ENCODE assay signal across 15 cellular contexts in the genomic region with DNA sequence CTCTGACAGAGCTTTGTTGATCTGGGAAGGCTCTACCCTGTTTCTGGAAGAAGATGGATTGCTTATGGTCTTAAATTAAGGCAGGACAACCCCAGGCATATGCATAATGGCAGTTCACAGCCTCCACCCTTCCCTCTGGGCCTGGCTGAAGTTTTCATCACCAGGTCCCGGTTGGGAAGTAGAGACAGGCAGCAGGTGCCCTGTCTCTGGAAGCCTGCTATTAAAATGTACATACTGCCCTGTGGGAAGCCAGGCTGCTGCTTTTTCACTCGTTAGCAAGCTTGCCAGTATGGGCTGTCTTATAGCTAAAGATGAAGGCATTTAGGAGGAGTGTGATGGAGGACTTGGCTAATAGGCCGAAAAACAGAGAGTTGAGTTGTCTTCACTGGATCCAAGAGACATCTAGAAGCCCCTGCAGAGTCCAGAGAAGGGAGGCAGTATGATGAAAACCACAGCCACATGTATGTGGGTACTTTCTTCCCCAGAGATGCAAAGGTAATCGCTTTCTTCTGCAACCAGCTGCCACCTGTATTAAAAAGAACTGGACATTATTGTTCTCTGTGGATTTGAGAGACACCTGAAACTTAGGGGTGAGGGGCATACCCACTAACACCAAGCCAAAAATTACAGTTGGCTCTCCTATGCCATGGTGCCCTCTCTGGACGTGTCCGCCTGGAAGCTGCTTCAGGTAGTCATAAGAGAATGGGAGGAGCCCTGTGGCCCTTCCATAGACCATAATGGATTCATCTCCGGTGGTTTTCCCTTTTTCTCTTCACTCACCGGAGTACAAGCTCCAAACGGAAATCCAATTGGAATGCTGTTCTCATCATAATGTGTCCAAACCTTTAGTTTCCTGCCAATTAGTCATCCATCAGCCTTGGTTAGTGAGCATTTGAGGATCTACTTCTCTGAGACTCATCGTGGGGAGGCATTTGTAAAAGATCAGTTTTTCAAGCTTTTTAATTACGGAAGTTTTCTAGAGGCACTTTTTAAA. TPM values are rescaled to one million over a fixed set of nuclear protein-coding genes. Genes with fewer than 3 reads are reported as not detected.
DNase-seq lines count a peak whose midpoint lies in the region; ATAC-seq and TF ChIP-seq lines count a peak whose summit lies in the region.
"Had no signal": no experiment of that assay in that cellular context is flagged by ENCODE, and none has a peak within 500 bp of the region (broad histone marks: within the 10 kb centered on the region; RNA-seq: fewer than 3 reads in every experiment).

No MANE protein-coding gene starts in this region.

- TF ChIP-seq EP300 in gastroesophageal sphincter (IDR thresholded peaks at IDR 0.05) = no peak

- H3K9me3 Mint-ChIP-seq in activated naive CD4-positive, alpha-beta T cell treated with anti-CD3 and anti-CD28 coated beads, Interleukin-2, amount 50 U/mL, for 72 hours = no peaks in the 10 kb centered on the region
- no peaks in the 10 kb centered on the region for H3K9me3 Mint-ChIP-seq in activated T-cell treated with anti-CD3 and anti-CD28 coated beads, Interleukin-2, amount 50 U/mL, for 24 hours
- H3K9me3 Mint-ChIP-seq: memory B cell had no signal

- WGBS in gastroesophageal sphincter (ENCODE audit: low coverage in 1 of 2), 2 donors = 69 to 87% methylated on average over 6 to 11 of the region's 11 CpGs

- TF ChIP-seq POLR2A in gastroesophageal sphincter (IDR thresholded peaks at IDR 0.05) = no peak

- H3K4me1 Mint-ChIP-seq in T-helper 17 cell = peaks cover 4% of the 10 kb centered on the region
- peaks cover 18% of the 10 kb centered on the region for H3K4me1 Mint-ChIP-seq in activated T-cell treated with anti-CD3 and anti-CD28 coated beads, Interleukin-2, amount 50 U/mL, for 24 hours (ENCODE audit: low read depth)
- H3K4me1 Mint-ChIP-seq: memory B cell had no signal

- H3K36me3 Mint-ChIP-seq in T-helper 17 cell (ENCODE audit: low read depth) = peaks cover 2% of the 10 kb centered on the region
- peaks cover 6 to 11% of the 10 kb centered on the region in 2 donors for H3K36me3 Mint-ChIP-seq in activated naive CD4-positive, alpha-beta T cell treated with anti-CD3 and anti-CD28 coated beads, Interleukin-2, amount 50 U/mL, for 72 hours
- peaks cover 84% of the 10 kb centered on the region for H3K36me3 Mint-ChIP-seq in activated T-cell treated with anti-CD3 and anti-CD28 coated beads, Interleukin-2, amount 50 U/mL, for 24 hours (ENCODE audit: low read depth)

- H3K27ac ChIP-seq in gastroesophageal sphincter = peak overlapping the region in 3 of 4 donors; percentile 29 to 90 (median 82)
- H3K27ac ChIP-seq in tibial artery = peak overlapping the region; percentile 83 to 98
- H3K27ac ChIP-seq: brain microvascular endothelial cell had no signal

- TF ChIP-seq CTCF in gastroesophageal sphincter (IDR thresholded peaks at IDR 0.05) (no peak), tibial artery (IDR thresholded peaks at IDR 0.05) (no peak)

- H3K27ac Mint-ChIP-seq in T-helper 17 cell = peak overlapping the region; percentile 61
- H3K27ac Mint-ChIP-seq in activated naive CD4-positive, alpha-beta T cell treated with anti-CD3 and anti-CD28 coated beads, Interleukin-2, amount 50 U/mL, for 72 hours = peak overlapping the region in 1 of 2 donors; percentile 40
- H3K27ac Mint-ChIP-seq in activated T-cell treated with anti-CD3 and anti-CD28 coated beads, Interleukin-2, amount 50 U/mL, for 24 hours = no peak overlapping the region
- H3K27ac Mint-ChIP-seq: memory B cell had no signal

- H3K9me3 ChIP-seq in T-helper 17 cell (ENCODE audit: control insufficient read depth, low read length, poor library complexity, severe bottlenecking) (no peaks in the 10 kb centered on the region), gastroesophageal sphincter (no peaks in the 10 kb centered on the region), tibial artery (no peaks in the 10 kb centered on the region)
- H3K9me3 ChIP-seq: gastrocnemius medialis, Peyer's patch had no signal

- H3K4me3 Mint-ChIP-seq in T-helper 17 cell = no peak overlapping the region
- no peak overlapping the region for H3K4me3 Mint-ChIP-seq in activated T-cell treated with anti-CD3 and anti-CD28 coated beads, Interleukin-2, amount 50 U/mL, for 24 hours
- H3K4me3 Mint-ChIP-seq: memory B cell had no signal

- intact Hi-C loops in tibial artery (cut with DNase I; ENCODE audit: low total_unique reads) (no loop called here), head of caudate nucleus (cut with DNase I) (no loop called here)

- H3K4me3 ChIP-seq in gastroesophageal sphincter = no peak overlapping the region
- H3K4me3 ChIP-seq in tibial artery = no peak overlapping the region
- H3K4me3 ChIP-seq: gastrocnemius medialis, Peyer's patch had no signal

- H3K27me3 ChIP-seq in gastroesophageal sphincter = no peaks in the 10 kb centered on the region
- H3K27me3 ChIP-seq in tibial artery = no peaks in the 10 kb centered on the region
- H3K27me3 ChIP-seq: brain microvascular endothelial cell, gastrocnemius medialis, Peyer's patch had no signal

- no peaks in the 10 kb centered on the region for H3K27me3 Mint-ChIP-seq in T-helper 17 cell
- no peaks in the 10 kb centered on the region for H3K27me3 Mint-ChIP-seq in activated T-cell treated with anti-CD3 and anti-CD28 coated beads, Interleukin-2, amount 50 U/mL, for 24 hours
- H3K27me3 Mint-ChIP-seq: memory B cell had no signal

- peaks cover 0 to 57% of the 10 kb centered on the region in 2 donors for H3K36me3 ChIP-seq in gastroesophageal sphincter
- peaks cover 15 to 31% (median 29%) of the 10 kb centered on the region in 3 donors for H3K36me3 ChIP-seq in tibial artery
- H3K36me3 ChIP-seq: brain microvascular endothelial cell had no signal

- DNase-seq in NCI-H1417 (lab: John Stamatoyannopoulos, UW) (peak in 2 of 3 experiments; percentile 54 to 67), NCI-H1417 treated with DMSO at 0.1 percent for 48 hours (lab: John Stamatoyannopoulos, UW) (no peak), T-helper 17 cell (no peak), tibial artery (peak; percentile 14 to 25), head of caudate nucleus (no peak)
- no peak for DNase-seq in activated naive CD4-positive, alpha-beta T cell treated with anti-CD3 and anti-CD28 coated beads, Interleukin-2, amount 50 U/mL, for 72 hours (ENCODE audit: low spot score in 2 of 2)
- no peak for DNase-seq in activated T-cell treated with anti-CD3 and anti-CD28 coated beads, Interleukin-2, amount 50 U/mL, for 24 hours
- DNase-seq: activated T-cell treated with anti-CD3 and anti-CD28 coated beads for 4 hours, brain microvascular endothelial cell, gastrocnemius medialis, NCI-H2029, Peyer's patch had no signal

- H3K4me1 ChIP-seq in gastroesophageal sphincter = peaks cover 6 to 77% (median 16%) of the 10 kb centered on the region in 3 donors
- peaks cover 0 to 100% (median 44%) of the 10 kb centered on the region in 4 donors for H3K4me1 ChIP-seq in tibial artery

- ATAC-seq in T-helper 17 cell = no peak
- ATAC-seq in gastroesophageal sphincter = no peak
- no peak for ATAC-seq in activated naive CD4-positive, alpha-beta T cell treated with anti-CD3 and anti-CD28 coated beads, Interleukin-2, amount 50 U/mL, for 72 hours
- ATAC-seq: gastrocnemius medialis, sciatic nerve had no signal

RNA-seq across cellular contexts. Expression of gene ABHD2, which starts 34.6 kb away (rescaled TPM):
- 10 to 100 TPM; 55.6 to 58.2 TPM for total RNA-seq in T-helper 17 cell
- 100 to 1,000 TPM in 1 of 4 donors, 10 to 100 TPM in 3; 54.6 to 108 (median 75.9) TPM for total RNA-seq in gastroesophageal sphincter
- total RNA-seq in activated naive CD4-positive, alpha-beta T cell treated with anti-CD3 and anti-CD28 coated beads, Interleukin-2, amount 50 U/mL, for 72 hours = 10 to 100 TPM; 44.9 to 52.3 TPM

Comparison
In these comparisons a context has a peak if more than half of its experiments do, and no peak if none do; other contexts are left out.
1. DNase-seq: peak in NCI-H1417 (2 of 3) and tibial artery (2 of 2); none in NCI-H1417 treated with DMSO at 0.1 percent for 48 hours (single experiment), T-helper 17 cell (0 of 3), head of caudate nucleus (0 of 42), activated naive CD4-positive, alpha-beta T cell treated with anti-CD3 and anti-CD28 coated beads, Interleukin-2, amount 50 U/mL, for 72 hours (0 of 2) and activated T-cell treated with anti-CD3 and anti-CD28 coated beads, Interleukin-2, amount 50 U/mL, for 24 hours (single experiment).